12 cellular contexts compared by ENCODE assay signal in genomic region chr22:43042101-43042780, GRCh38. TPM values are rescaled to one million over a fixed set of nuclear protein-coding genes. Genes with fewer than 3 reads are reported as not detected.
DNase-seq lines count a peak whose midpoint lies in the region; ATAC-seq and TF ChIP-seq lines count a peak whose summit lies in the region.
"Had no signal": no experiment of that assay in that cellular context is flagged by ENCODE, and none has a peak within 500 bp of the region (broad histone marks: within the 10 kb centered on the region; RNA-seq: fewer than 3 reads in every experiment).

No MANE protein-coding gene starts in this region.

- no peak for TF ChIP-seq CTCF in foreskin keratinocyte (conservative IDR thresholded peaks at IDR 0.05)
- no peak for TF ChIP-seq CTCF in GM13976 (IDR thresholded peaks at IDR 0.05; ENCODE audit: borderline replicate concordance, control extremely low read depth, extremely low read depth, insufficient read depth, missing control alignments)

- H3K36me3 Mint-ChIP-seq in activated naive CD8-positive, alpha-beta T cell treated with anti-CD3 and anti-CD28 coated beads for 36 hours = no peaks in the 10 kb centered on the region
- H3K36me3 Mint-ChIP-seq: activated CD4-positive, alpha-beta memory T cell treated with anti-CD3 and anti-CD28 coated beads for 36 hours had no signal

- in situ Hi-C loops in GM13976 (cut with MboI; ENCODE audit: low sequenced_read_pairs, unreplicated experiment) = loop anchor here (25.0 kb wide), 2 partner anchors 255 to 380 kb away; no protein-coding TSS in a partner anchor

- H3K27ac Mint-ChIP-seq in activated naive CD8-positive, alpha-beta T cell treated with anti-CD3 and anti-CD28 coated beads for 36 hours = no peak overlapping the region
- H3K27ac Mint-ChIP-seq: activated CD4-positive, alpha-beta memory T cell treated with anti-CD3 and anti-CD28 coated beads for 36 hours had no signal

- H3K27me3 ChIP-seq in foreskin keratinocyte = no peaks in the 10 kb centered on the region
- H3K27me3 ChIP-seq: tibial nerve had no signal

- no peaks in the 10 kb centered on the region for H3K4me1 Mint-ChIP-seq in activated naive CD8-positive, alpha-beta T cell treated with anti-CD3 and anti-CD28 coated beads for 36 hours

- H3K27ac ChIP-seq in foreskin keratinocyte = no peak overlapping the region

- no peaks in the 10 kb centered on the region for H3K9me3 Mint-ChIP-seq in activated naive CD8-positive, alpha-beta T cell treated with anti-CD3 and anti-CD28 coated beads for 36 hours
- H3K9me3 Mint-ChIP-seq: activated CD4-positive, alpha-beta memory T cell treated with anti-CD3 and anti-CD28 coated beads for 36 hours had no signal

- no peak overlapping the region for H3K4me3 Mint-ChIP-seq in activated naive CD8-positive, alpha-beta T cell treated with anti-CD3 and anti-CD28 coated beads for 36 hours
- H3K4me3 Mint-ChIP-seq: activated CD4-positive, alpha-beta memory T cell treated with anti-CD3 and anti-CD28 coated beads for 36 hours had no signal

- no peaks in the 10 kb centered on the region for H3K27me3 Mint-ChIP-seq in activated naive CD8-positive, alpha-beta T cell treated with anti-CD3 and anti-CD28 coated beads for 36 hours
- H3K27me3 Mint-ChIP-seq: activated CD4-positive, alpha-beta memory T cell treated with anti-CD3 and anti-CD28 coated beads for 36 hours had no signal

- peak; percentile 91 for DNase-seq in COR-L47 (lab: John Stamatoyannopoulos, UW)
- DNase-seq in NCI-H146 (lab: John Stamatoyannopoulos, UW) = peak; percentile 70
- peak; percentile 84 for DNase-seq in SHP77 treated with DMSO at 0.1 percent for 48 hours (lab: John Stamatoyannopoulos, UW)
- DNase-seq in foreskin keratinocyte = peak; percentile 23 to 42
- DNase-seq in GM13976 (ENCODE audit: low spot score) = no peak
- no peak for DNase-seq in MV-4-11 (lab: John Stamatoyannopoulos, UW)
- DNase-seq in activated naive CD8-positive, alpha-beta T cell treated with anti-CD3 and anti-CD28 coated beads for 36 hours = no peak
- DNase-seq: activated CD4-positive, alpha-beta memory T cell treated with anti-CD3 and anti-CD28 coated beads for 36 hours; activated naive CD4-positive, alpha-beta T cell treated with anti-CD3 and anti-CD28 coated beads, Interleukin-2, amount 50 U/mL, for 16 hours; NCI-H82 had no signal

- H3K4me1 ChIP-seq in foreskin keratinocyte = no peaks in the 10 kb centered on the region
- H3K4me1 ChIP-seq: tibial nerve had no signal

- ATAC-seq in foreskin keratinocyte (peak; percentile 70), HG03097 (IDR thresholded peaks at IDR 0.05; ENCODE audit: low FRiP score, unreplicated experiment) (no peak)

RNA-seq across cellular contexts. Expression of gene PACSIN2, which starts 27.3 kb away (rescaled TPM):
- total RNA-seq in foreskin keratinocyte = 38.5 and 41.4 TPM in 2 replicates
- 21.6 and 25.9 TPM in 2 replicates for polyA plus RNA-seq in foreskin keratinocyte
- total RNA-seq in activated naive CD8-positive, alpha-beta T cell treated with anti-CD3 and anti-CD28 coated beads for 36 hours = 10 to 100 TPM; 30.2 to 34.6 TPM

RNA-seq across cellular contexts. Expression of gene TTLL1, which starts 47.0 kb away (rescaled TPM):
- 1.8 and 2.3 TPM in 2 replicates for total RNA-seq in foreskin keratinocyte
- polyA plus RNA-seq in foreskin keratinocyte = 1.5 and 2.7 TPM in 2 replicates
- 1 to 10 TPM; 3.9 to 4.2 TPM for total RNA-seq in activated naive CD8-positive, alpha-beta T cell treated with anti-CD3 and anti-CD28 coated beads for 36 hours

Comparison
In these comparisons a context has a peak if more than half of its experiments do, and no peak if none do; other contexts are left out.
1. DNase-seq: peak in COR-L47 (single experiment), NCI-H146 (single experiment), SHP77 treated with DMSO at 0.1 percent for 48 hours (single experiment) and foreskin keratinocyte (2 of 2); none in GM13976 (single experiment), MV-4-11 (single experiment) and activated naive CD8-positive, alpha-beta T cell treated with anti-CD3 and anti-CD28 coated beads for 36 hours (single experiment).